ENCODE assay signal across 8 cellular contexts in the genomic region with DNA sequence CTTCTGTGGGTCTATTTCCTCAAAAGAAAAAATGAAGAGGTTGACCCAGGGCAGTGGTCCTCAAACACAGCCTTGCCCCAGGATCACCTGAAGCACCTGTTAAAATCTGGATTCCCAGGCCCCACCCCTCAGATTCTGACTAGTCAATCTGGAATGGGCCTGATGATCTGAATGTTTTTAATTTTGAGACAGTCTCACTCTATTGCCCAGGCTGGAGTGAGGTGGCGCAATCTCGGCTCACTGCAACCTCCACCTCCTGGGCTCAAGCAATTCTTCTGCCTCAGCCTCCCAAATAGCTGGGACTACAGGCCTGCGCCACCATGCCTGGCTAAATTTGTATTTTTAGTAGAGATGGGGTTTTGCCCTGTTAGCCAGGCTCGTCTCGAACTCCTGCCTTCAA. TPM values are rescaled to one million over a fixed set of nuclear protein-coding genes. Genes with fewer than 3 reads are reported as not detected.
DNase-seq lines count a peak whose midpoint lies in the region; ATAC-seq and TF ChIP-seq lines count a peak whose summit lies in the region.
"Not testable (repeated sequence)": the region's sequence is repeated elsewhere in the genome, so short reads cannot be mapped to it uniquely, and the experiment has no call there.

No MANE protein-coding gene starts in this region.

- TF ChIP-seq CTCF in MM.1S (IDR thresholded peaks at IDR 0.05; ENCODE audit: low read length); right lobe of liver (IDR thresholded peaks at IDR 0.05); ovary (IDR thresholded peaks at IDR 0.05): not testable (repeated sequence)

- peaks cover 77 to 86% (median 80%) of the 10 kb centered on the region in 10 experiments for H3K4me1 ChIP-seq in BLaER1 treated with 17β-estradiol and CSF1 and Interleukin-3, amounts not matched to agents 10 nM and 100 nM
- peaks cover 68% of the 10 kb centered on the region for H3K4me1 ChIP-seq in MM.1S (ENCODE audit: low read length)
- H3K4me1 ChIP-seq in esophagus (ENCODE audit: control insufficient read depth in 2 of 2, insufficient read depth in 2 of 2, low read length in 1 of 2), result peaks cover 16 to 31% of the 10 kb centered on the region in 2 donors
- peaks cover 0 to 17% (median 1%) of the 10 kb centered on the region in 4 donors for H3K4me1 ChIP-seq in right lobe of liver
- peaks cover 39% of the 10 kb centered on the region for H3K4me1 ChIP-seq in ovary (ENCODE audit: insufficient read depth)
- peaks cover 29 to 88% (median 84%) of the 10 kb centered on the region in 5 donors for H3K4me1 ChIP-seq in subcutaneous abdominal adipose tissue (ENCODE audit: control insufficient read depth in 5 of 5, insufficient read depth in 5 of 5, low read length in 5 of 5)

- peaks cover 0 to 81% (median 56%) of the 10 kb centered on the region in 11 experiments; a peak in 16 of 22 replicates for H4K20me1 ChIP-seq in BLaER1 treated with 17β-estradiol and CSF1 and Interleukin-3, amounts not matched to agents 10 nM and 100 nM
- not testable (repeated sequence) for H4K20me1 ChIP-seq in MM.1S (ENCODE audit: insufficient read depth, low read length)

- CTCF ChIA-PET in activated CD4-positive, alpha-beta T cell treated with anti-CD3 and anti-CD28 coated beads, Interleukin-2, amount 10 ng/mL, durations not matched to agents 7 days and 5 days (lab: Charles Lee), result interaction anchor here (17.2 kb wide), 1 partner anchor 19 kb away, joined by 309 read pairs; no protein-coding TSS in a partner anchor

- not testable (repeated sequence) for H3K9me2 ChIP-seq in MM.1S (replicated peaks; ENCODE audit: insufficient read depth, low read length)

- not testable (repeated sequence) for H2AFZ ChIP-seq in MM.1S (ENCODE audit: low read length)

- peak overlapping the region; percentile 97 for H3K27ac Mint-ChIP-seq in activated CD4-positive, alpha-beta T cell treated with anti-CD3 and anti-CD28 coated beads, Interleukin-2, amount 10 ng/mL, durations not matched to agents 7 days and 5 days
- H3K27ac Mint-ChIP-seq in activated naive CD8-positive, alpha-beta T cell treated with anti-CD3 and anti-CD28 coated beads, Interleukin-2, amount 50 U/mL, for 24 hours, result peak overlapping the region; percentile 98

- not testable (repeated sequence) for DNase-seq in MM.1S; activated CD4-positive, alpha-beta T cell treated with anti-CD3 and anti-CD28 coated beads, Interleukin-2, amount 10 ng/mL, durations not matched to agents 7 days and 5 days; activated naive CD8-positive, alpha-beta T cell treated with anti-CD3 and anti-CD28 coated beads, Interleukin-2, amount 50 U/mL, for 24 hours; ovary
- DNase-seq in right lobe of liver, result peak in 2 of 3 donors; percentile 5 to 23

- H3K4me3 Mint-ChIP-seq in activated CD4-positive, alpha-beta T cell treated with anti-CD3 and anti-CD28 coated beads, Interleukin-2, amount 10 ng/mL, durations not matched to agents 7 days and 5 days, result peak overlapping the region; percentile 94
- peak overlapping the region; percentile 90 for H3K4me3 Mint-ChIP-seq in activated naive CD8-positive, alpha-beta T cell treated with anti-CD3 and anti-CD28 coated beads, Interleukin-2, amount 50 U/mL, for 24 hours

- ATAC-seq in activated naive CD8-positive, alpha-beta T cell treated with anti-CD3 and anti-CD28 coated beads, Interleukin-2, amount 50 U/mL, for 24 hours; right lobe of liver: not testable (repeated sequence)

- intact Hi-C loops in right lobe of liver (cut with DNase I), result not testable (repeated sequence)
- intact Hi-C loops in ovary (cut with DNase I), result loop anchor here in 1 of 4 donors (10.0 kb wide), 1 partner anchor 731 kb away; no protein-coding TSS in a partner anchor

- peak overlapping the region in 9 of 11 experiments; percentile 7 to 98 (median 96); a peak in 7 of 22 replicates for H3K9ac ChIP-seq in BLaER1 treated with 17β-estradiol and CSF1 and Interleukin-3, amounts not matched to agents 10 nM and 100 nM
- H3K9ac ChIP-seq in MM.1S (ENCODE audit: low read length), result not testable (repeated sequence)
- peak overlapping the region in 1 of 5 donors; percentile 50 for H3K9ac ChIP-seq in subcutaneous abdominal adipose tissue (ENCODE audit: low read length in 5 of 5)

- POLR2A ChIA-PET in activated CD4-positive, alpha-beta T cell treated with anti-CD3 and anti-CD28 coated beads, Interleukin-2, amount 10 ng/mL, durations not matched to agents 7 days and 5 days (lab: Charles Lee), result interaction anchor here (2.9 kb wide), 1 partner anchor 17 kb away, joined by 18 read pairs; no protein-coding TSS in a partner anchor

- peak overlapping the region in 5 of 10 experiments; percentile 19 to 92 (median 85); a peak in 6 of 20 replicates for H3K4me3 ChIP-seq in BLaER1 treated with 17β-estradiol and CSF1 and Interleukin-3, amounts not matched to agents 10 nM and 100 nM
- not testable (repeated sequence) for H3K4me3 ChIP-seq in MM.1S (ENCODE audit: low read length); esophagus (ENCODE audit: low read depth in 1 of 2, low read length in 2 of 2); right lobe of liver; ovary; subcutaneous abdominal adipose tissue (ENCODE audit: low read depth in 1 of 5, low read length in 5 of 5)

- TF ChIP-seq POLR2A in right lobe of liver (IDR thresholded peaks at IDR 0.05); ovary (IDR thresholded peaks at IDR 0.05): not testable (repeated sequence)

- H3K27me3 ChIP-seq in BLaER1 treated with 17β-estradiol and CSF1 and Interleukin-3, amounts not matched to agents 10 nM and 100 nM; MM.1S (replicated peaks; ENCODE audit: insufficient read depth, low read length); esophagus (ENCODE audit: control insufficient read depth in 1 of 2, insufficient read depth in 2 of 2, low read length in 2 of 2); right lobe of liver; ovary; subcutaneous abdominal adipose tissue (ENCODE audit: control insufficient read depth in 5 of 5, insufficient read depth in 4 of 5, low read length in 5 of 5): not testable (repeated sequence)

- H3K4me1 Mint-ChIP-seq in activated CD4-positive, alpha-beta T cell treated with anti-CD3 and anti-CD28 coated beads, Interleukin-2, amount 10 ng/mL, durations not matched to agents 7 days and 5 days, result peaks cover 80% of the 10 kb centered on the region
- H3K4me1 Mint-ChIP-seq in activated naive CD8-positive, alpha-beta T cell treated with anti-CD3 and anti-CD28 coated beads, Interleukin-2, amount 50 U/mL, for 24 hours, result peaks cover 72% of the 10 kb centered on the region

- H3K9me3 Mint-ChIP-seq in activated CD4-positive, alpha-beta T cell treated with anti-CD3 and anti-CD28 coated beads, Interleukin-2, amount 10 ng/mL, durations not matched to agents 7 days and 5 days; activated naive CD8-positive, alpha-beta T cell treated with anti-CD3 and anti-CD28 coated beads, Interleukin-2, amount 50 U/mL, for 24 hours: not testable (repeated sequence)

- H3K27me3 Mint-ChIP-seq in activated CD4-positive, alpha-beta T cell treated with anti-CD3 and anti-CD28 coated beads, Interleukin-2, amount 10 ng/mL, durations not matched to agents 7 days and 5 days; activated naive CD8-positive, alpha-beta T cell treated with anti-CD3 and anti-CD28 coated beads, Interleukin-2, amount 50 U/mL, for 24 hours: not testable (repeated sequence)

- H3F3A ChIP-seq in MM.1S (ENCODE audit: insufficient read depth, low read length), result peaks cover 53% of the 10 kb centered on the region

- 92 to 95% methylated on average over 5 of the region's 5 CpGs for WGBS in esophagus, 2 donors
- 100% methylated on average over 2 of the region's 5 CpGs for WGBS in right lobe of liver (ENCODE audit: insufficient coverage, low coverage, low lambda C conversion rate, missing lambda C conversion rate)
- 94 to 97% (median 94%) methylated on average over 5 of the region's 5 CpGs for WGBS in ovary, 3 donors

- H3K36me3 ChIP-seq in BLaER1 treated with 17β-estradiol and CSF1 and Interleukin-3, amounts not matched to agents 10 nM and 100 nM, result peaks cover 0 to 44% (median 15%) of the 10 kb centered on the region in 11 experiments; a peak in 11 of 22 replicates
- not testable (repeated sequence) for H3K36me3 ChIP-seq in MM.1S (replicated peaks; ENCODE audit: insufficient read depth, low read length); esophagus (ENCODE audit: control insufficient read depth in 2 of 2, insufficient read depth in 2 of 2, low read length in 1 of 2); right lobe of liver; ovary; subcutaneous abdominal adipose tissue (ENCODE audit: control insufficient read depth in 5 of 5, insufficient read depth in 5 of 5, low read length in 5 of 5)

- peak overlapping the region in 10 of 11 experiments; percentile 84 to 98 (median 96); a peak in 19 of 22 replicates for H3K27ac ChIP-seq in BLaER1 treated with 17β-estradiol and CSF1 and Interleukin-3, amounts not matched to agents 10 nM and 100 nM
- H3K27ac ChIP-seq in MM.1S (ENCODE audit: low read length) (peak overlapping the region; percentile 96; the same call in 1 of the 2 replicates), esophagus (ENCODE audit: low read depth in 2 of 2, low read length in 1 of 2) (peak overlapping the region; percentile 48 to 92), ovary (peak overlapping the region; percentile 55 to 98), subcutaneous abdominal adipose tissue (ENCODE audit: low read depth, low read length) (peak overlapping the region; percentile 95)
- not testable (repeated sequence) for H3K27ac ChIP-seq in right lobe of liver

- peaks cover 75% of the 10 kb centered on the region for H3K36me3 Mint-ChIP-seq in activated CD4-positive, alpha-beta T cell treated with anti-CD3 and anti-CD28 coated beads, Interleukin-2, amount 10 ng/mL, durations not matched to agents 7 days and 5 days (ENCODE audit: low read depth)
- peaks cover 68% of the 10 kb centered on the region for H3K36me3 Mint-ChIP-seq in activated naive CD8-positive, alpha-beta T cell treated with anti-CD3 and anti-CD28 coated beads, Interleukin-2, amount 50 U/mL, for 24 hours (ENCODE audit: low read depth)

- not testable (repeated sequence) for H3K9me3 ChIP-seq in BLaER1 treated with 17β-estradiol and CSF1 and Interleukin-3, amounts not matched to agents 10 nM and 100 nM (replicated peaks in 1 of 11); MM.1S (replicated peaks; ENCODE audit: insufficient read depth, low read length); esophagus (ENCODE audit: control insufficient read depth in 2 of 2, insufficient read depth in 1 of 2, low read depth in 1 of 2, low read length in 1 of 2); right lobe of liver; ovary; subcutaneous abdominal adipose tissue (ENCODE audit: control insufficient read depth in 5 of 5, low read length in 5 of 5)

- H3K4me2 ChIP-seq in BLaER1 treated with 17β-estradiol and CSF1 and Interleukin-3, amounts not matched to agents 10 nM and 100 nM, result peak overlapping the region; percentile 90 to 100 (median 99)
- not testable (repeated sequence) for H3K4me2 ChIP-seq in MM.1S (ENCODE audit: low read depth, low read length)

- not testable (repeated sequence) for TF ChIP-seq EP300 in ovary (IDR thresholded peaks at IDR 0.05)

- H3K79me2 ChIP-seq in MM.1S (ENCODE audit: low read length), result peaks cover 87% of the 10 kb centered on the region

RNA-seq across cellular contexts. Expression of a gene that starts 4.3 kb away (rescaled TPM):
- 100 to 1,000 TPM; 218 to 232 TPM for total RNA-seq in activated CD4-positive, alpha-beta T cell treated with anti-CD3 and anti-CD28 coated beads, Interleukin-2, amount 10 ng/mL, durations not matched to agents 7 days and 5 days
- polyA plus RNA-seq in esophagus (10 to 100 TPM; 20.9 to 35.6 TPM), ovary (10 to 100 TPM; 40.1 to 79.4 TPM)
- total RNA-seq in right lobe of liver (10 to 100 TPM in 2 of 6 experiments, 1 to 10 TPM in 4; 6.6 to 18.8 (median 8.4) TPM), ovary (100 to 1,000 TPM in 5 of 7 donors, 10 to 100 TPM in 2; 47.2 to 151 (median 103) TPM)

RNA-seq across cellular contexts. Expression of a gene that starts 42.4 kb away (rescaled TPM):
- total RNA-seq in activated CD4-positive, alpha-beta T cell treated with anti-CD3 and anti-CD28 coated beads, Interleukin-2, amount 10 ng/mL, durations not matched to agents 7 days and 5 days, result 1 to 10 TPM; 7.9 to 9.1 TPM
- polyA plus RNA-seq in esophagus, result 10 to 100 TPM; 17.7 to 20.6 TPM
- total RNA-seq in right lobe of liver, result 10 to 100 TPM; 12.4 to 20.4 (median 18.0) TPM
- total RNA-seq in ovary, result 100 to 1,000 TPM in 2 of 7 donors, 10 to 100 TPM in 5; 36.7 to 143 (median 98.3) TPM
- 10 to 100 TPM; 24.1 to 41.1 TPM for polyA plus RNA-seq in ovary

RNA-seq across cellular contexts. Expression of a gene that starts 56.8 kb away (rescaled TPM):
- under 1 TPM in 1 of 2 experiments, not detected in 1; 0.15 TPM for total RNA-seq in activated CD4-positive, alpha-beta T cell treated with anti-CD3 and anti-CD28 coated beads, Interleukin-2, amount 10 ng/mL, durations not matched to agents 7 days and 5 days
- 10 to 100 TPM; 23.2 to 75.2 TPM for polyA plus RNA-seq in esophagus
- total RNA-seq in right lobe of liver, result 1 to 10 TPM in 5 of 6 experiments, under 1 TPM in 1; 0.81 to 4.6 (median 2.6) TPM
- 100 to 1,000 TPM in 3 of 7 donors, 10 to 100 TPM in 4; 50.4 to 132 (median 93.5) TPM for total RNA-seq in ovary
- 10 to 100 TPM; 16.9 to 68.4 TPM for polyA plus RNA-seq in ovary

Comparison
In these comparisons a context has a peak if more than half of its experiments do, and no peak if none do; other contexts are left out.
1. RNA of a gene that starts 56.8 kb away (total RNA-seq): 50.4 to 132 TPM in ovary; 0.81 to 4.6 TPM in right lobe of liver and 0.15 TPM in activated CD4-positive, alpha-beta T cell treated with anti-CD3 and anti-CD28 coated beads, Interleukin-2, amount 10 ng/mL, durations not matched to agents 7 days and 5 days; every median in the first group is over 4 times any median in the second.